16 cellular contexts compared by ENCODE assay signal in the genomic region with DNA sequence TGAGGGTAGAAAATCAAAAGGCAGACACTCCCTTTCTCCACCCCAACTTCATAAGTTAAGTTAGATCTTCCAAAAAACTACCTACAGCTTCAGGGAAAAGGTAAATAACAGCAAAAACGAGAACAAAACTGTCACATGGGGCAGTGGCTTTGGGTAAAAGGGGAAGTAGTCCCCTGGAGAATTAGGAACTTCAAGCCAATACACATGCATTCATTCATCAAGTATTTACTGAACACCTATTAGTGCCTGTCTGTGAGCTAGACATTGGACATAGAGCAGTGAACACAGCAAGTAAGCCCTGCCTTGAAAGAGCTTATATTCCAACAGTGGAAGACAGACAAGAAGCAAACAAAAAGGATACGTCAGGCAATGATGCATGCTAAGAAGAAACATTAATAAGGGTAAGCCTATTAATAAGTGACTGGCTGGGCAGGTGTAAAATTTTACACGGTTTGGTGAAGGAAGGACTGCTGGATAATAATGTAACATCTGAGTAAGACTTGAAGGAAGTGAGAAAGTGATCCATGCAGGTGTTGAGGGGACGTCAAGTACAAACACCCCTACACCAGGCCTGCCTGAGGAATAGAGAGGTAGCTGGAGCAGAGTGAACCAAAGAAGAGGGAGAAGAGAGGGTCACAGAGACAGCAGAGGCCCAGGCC.
DNase-seq lines count a peak whose midpoint lies in the region; ATAC-seq and TF ChIP-seq lines count a peak whose summit lies in the region.
"Had no signal": no experiment of that assay in that cellular context is flagged by ENCODE, and none has a peak within 500 bp of the region (broad histone marks: within the 10 kb centered on the region; RNA-seq: fewer than 3 reads in every experiment).

No MANE protein-coding gene starts in this region.

- peaks cover 15% of the 10 kb centered on the region for H3K4me1 ChIP-seq in OCI-LY3 (ENCODE audit: low read length)

- H2AFZ ChIP-seq in OCI-LY3 (ENCODE audit: low read depth, low read length) = no peak overlapping the region

- H3K79me2 ChIP-seq in OCI-LY3 (ENCODE audit: low read length) = no peaks in the 10 kb centered on the region

- peak overlapping the region; percentile 25; the same call in 1 of the 2 replicates for H3K4me2 ChIP-seq in OCI-LY3 (ENCODE audit: low read length)

- H3K36me3 ChIP-seq in OCI-LY3 (replicated peaks; ENCODE audit: low read depth, low read length) = peaks cover 7% of the 10 kb centered on the region

- DNase-seq in GM12865 (ENCODE audit: low read depth) (peak; percentile 24), nucleus accumbens (lab: John Stamatoyannopoulos, UW) (no peak), NCI-H1436 treated with DMSO at 0.1 percent for 48 hours (lab: John Stamatoyannopoulos, UW) (no peak), NCI-H2227 (lab: John Stamatoyannopoulos, UW; ENCODE audit: unreplicated experiment) (no peak)
- DNase-seq: ACHN; activated T-cell treated with anti-CD3 and anti-CD28 coated beads, Interleukin-2, amount 50 U/mL, for 4 hours; NCI-H1092 treated with DMSO at 0.1 percent for 48 hours; NCI-H446; occipital lobe; T-helper 1 cell had no signal

- H3K27me3 ChIP-seq in OCI-LY3 (ENCODE audit: low read depth, low read length) = no peaks in the 10 kb centered on the region

- no peaks in the 10 kb centered on the region for H3K9me3 ChIP-seq in OCI-LY3 (ENCODE audit: insufficient read depth, low read length)

- no peak overlapping the region for H3K27ac ChIP-seq in OCI-LY3 (ENCODE audit: low read length)
- H3K27ac ChIP-seq: skin epidermis had no signal

- no peak overlapping the region for H3K4me3 ChIP-seq in GM12865 (ENCODE audit: low read depth, low read length)
- H3K4me3 ChIP-seq in OCI-LY3 (ENCODE audit: low read length) = no peak overlapping the region
- H3K4me3 ChIP-seq: skin epidermis had no signal

- no peak overlapping the region for H3K9ac ChIP-seq in OCI-LY3 (ENCODE audit: low read length)

- TF ChIP-seq CTCF in GM12865 (IDR thresholded peaks at IDR 0.05; ENCODE audit: insufficient read depth, low read depth, low read length, missing control alignments) (no peak), OCI-LY3 (IDR thresholded peaks at IDR 0.05; ENCODE audit: low read depth, low read length) (no peak)

- peaks cover 10% of the 10 kb centered on the region for H4K20me1 ChIP-seq in OCI-LY3 (ENCODE audit: insufficient read depth, low read length)

- ATAC-seq in GM19452 (IDR thresholded peaks at IDR 0.05; ENCODE audit: unreplicated experiment) = peak; percentile 70
- peak; percentile 74 for ATAC-seq in HG03025 (IDR thresholded peaks at IDR 0.05; ENCODE audit: low FRiP score, unreplicated experiment)
- ATAC-seq in GM18502 (IDR thresholded peaks at IDR 0.05; ENCODE audit: poor library complexity, unreplicated experiment) = no peak
- ATAC-seq: activated CD4-positive, CD25-positive, alpha-beta regulatory T cell treated with anti-CD3 and anti-CD28 coated beads, Interleukin-2, amount 50 U/mL, for 24 hours; activated T-cell treated with anti-CD3 and anti-CD28 coated beads, Interleukin-2, amount 50 U/mL, for 4 hours had no signal
